Comparison of ENCODE assay signal across 1 cellular context in genomic region chr1:2133039-2133878, GRCh38.
TF ChIP-seq lines count a peak whose summit lies in the region.

No MANE protein-coding gene starts in this region.

TF ChIP-seq in HEK293, 187 proteins besides CTCF, POLR2A, EP300 and RAD21 (continued from another document):
- TF ChIP-seq, protein P1, sequence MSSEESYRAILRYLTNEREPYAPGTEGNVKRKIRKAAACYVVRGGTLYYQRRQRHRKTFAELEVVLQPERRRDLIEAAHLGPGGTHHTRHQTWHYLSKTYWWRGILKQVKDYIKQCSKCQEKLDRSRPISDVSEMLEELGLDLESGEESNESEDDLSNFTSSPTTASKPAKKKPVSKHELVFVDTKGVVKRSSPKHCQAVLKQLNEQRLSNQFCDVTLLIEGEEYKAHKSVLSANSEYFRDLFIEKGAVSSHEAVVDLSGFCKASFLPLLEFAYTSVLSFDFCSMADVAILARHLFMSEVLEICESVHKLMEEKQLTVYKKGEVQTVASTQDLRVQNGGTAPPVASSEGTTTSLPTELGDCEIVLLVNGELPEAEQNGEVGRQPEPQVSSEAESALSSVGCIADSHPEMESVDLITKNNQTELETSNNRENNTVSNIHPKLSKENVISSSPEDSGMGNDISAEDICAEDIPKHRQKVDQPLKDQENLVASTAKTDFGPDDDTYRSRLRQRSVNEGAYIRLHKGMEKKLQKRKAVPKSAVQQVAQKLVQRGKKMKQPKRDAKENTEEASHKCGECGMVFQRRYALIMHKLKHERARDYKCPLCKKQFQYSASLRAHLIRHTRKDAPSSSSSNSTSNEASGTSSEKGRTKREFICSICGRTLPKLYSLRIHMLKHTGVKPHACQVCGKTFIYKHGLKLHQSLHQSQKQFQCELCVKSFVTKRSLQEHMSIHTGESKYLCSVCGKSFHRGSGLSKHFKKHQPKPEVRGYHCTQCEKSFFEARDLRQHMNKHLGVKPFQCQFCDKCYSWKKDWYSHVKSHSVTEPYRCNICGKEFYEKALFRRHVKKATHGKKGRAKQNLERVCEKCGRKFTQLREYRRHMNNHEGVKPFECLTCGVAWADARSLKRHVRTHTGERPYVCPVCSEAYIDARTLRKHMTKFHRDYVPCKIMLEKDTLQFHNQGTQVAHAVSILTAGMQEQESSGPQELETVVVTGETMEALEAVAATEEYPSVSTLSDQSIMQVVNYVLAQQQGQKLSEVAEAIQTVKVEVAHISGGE (tag by site-specific recombination; conservative IDR thresholded peaks at IDR 0.05; ENCODE audit: low read depth) = peak; percentile 63
- TF ChIP-seq ZNF707 (tag by site-specific recombination; IDR thresholded peaks at IDR 0.05) (no peak), ZNF354C (tag by site-specific recombination; IDR thresholded peaks at IDR 0.05; ENCODE audit: borderline replicate concordance, low read depth) (no peak), ZNF48 (tag by site-specific recombination; IDR thresholded peaks at IDR 0.05) (no peak), ZNF366 (tag by site-specific recombination; conservative IDR thresholded peaks at IDR 0.05) (no peak), ZEB2 (tag by site-specific recombination; IDR thresholded peaks at IDR 0.05) (0 out of 2 replicates have a peak, but pooled peaks have one; percentile 41), HOXD13 (CRISPR knock-in tag; IDR thresholded peaks at IDR 0.05; ENCODE audit: borderline replicate concordance) (no peak), ZBTB26 (tag by site-specific recombination; optimal IDR thresholded peaks at IDR 0.05) (peak; percentile 57), GLI2 (tag by site-specific recombination; IDR thresholded peaks at IDR 0.05; ENCODE audit: borderline replicate concordance, low read depth) (no peak), ZNF76 (tag by site-specific recombination; IDR thresholded peaks at IDR 0.05; ENCODE audit: borderline replicate concordance, low read depth) (0 out of 2 replicates have a peak, but pooled peaks have one; percentile 59), GLIS2 (tag by site-specific recombination; IDR thresholded peaks at IDR 0.05) (peak; percentile 99), ZNF521 (tag by site-specific recombination; IDR thresholded peaks at IDR 0.05) (no peak)
